ENCODE assay signal across 8 cellular contexts in the genomic region with DNA sequence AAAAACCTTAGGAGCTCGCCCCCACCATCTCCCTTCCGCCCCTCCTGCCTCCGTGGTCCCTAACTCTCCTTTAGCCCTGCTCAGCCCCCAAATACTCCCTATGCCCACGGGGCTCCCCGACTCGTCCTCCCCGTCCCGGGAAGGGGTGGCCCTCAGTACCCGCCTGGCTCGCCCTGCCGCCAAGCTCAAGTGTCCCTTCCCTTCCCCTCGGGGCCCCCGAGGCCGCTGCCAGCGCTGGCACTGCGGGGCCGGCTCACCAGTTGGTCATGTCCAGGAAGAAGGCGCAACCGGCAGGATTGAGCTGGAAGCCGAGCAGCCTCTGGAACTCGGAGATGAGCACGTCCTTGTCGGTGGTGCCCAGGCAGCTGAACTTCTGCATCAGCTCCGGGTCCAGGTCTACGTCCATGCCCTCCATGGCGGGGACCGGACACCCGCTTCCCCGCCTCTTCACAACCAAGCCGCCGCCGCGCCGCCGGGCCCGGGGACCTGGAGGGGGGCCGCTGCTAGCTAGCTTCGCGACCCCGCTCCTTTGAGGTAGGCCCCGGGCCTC. TPM values are rescaled to one million over a fixed set of nuclear protein-coding genes. Genes with fewer than 3 reads are reported as not detected.
DNase-seq lines count a peak whose midpoint lies in the region; ATAC-seq lines count a peak whose summit lies in the region.

No MANE protein-coding gene starts in this region.

- peak overlapping the region; percentile 93 for H3K27ac ChIP-seq in CD8-positive, alpha-beta memory T cell (ENCODE audit: low read depth, low read length)
- peak overlapping the region; percentile 91 for H3K27ac ChIP-seq in rectal smooth muscle tissue (ENCODE audit: low read depth, low read length)

- no peaks in the 10 kb centered on the region for H3K27me3 Mint-ChIP-seq in CD8-positive, alpha-beta memory T cell
- H3K27me3 Mint-ChIP-seq in activated naive CD8-positive, alpha-beta T cell = no peaks in the 10 kb centered on the region

- H3K4me1 Mint-ChIP-seq in CD8-positive, alpha-beta memory T cell = peaks cover 43 to 60% (median 60%) of the 10 kb centered on the region in 3 donors
- peaks cover 46% of the 10 kb centered on the region for H3K4me1 Mint-ChIP-seq in activated naive CD8-positive, alpha-beta T cell (ENCODE audit: low read depth)

- H3K36me3 ChIP-seq in CD8-positive, alpha-beta memory T cell (ENCODE audit: insufficient read depth, low read length) = no peaks in the 10 kb centered on the region
- H3K36me3 ChIP-seq in rectal smooth muscle tissue (ENCODE audit: control insufficient read depth, insufficient read depth, low read length) = no peaks in the 10 kb centered on the region

- POLR2A ChIA-PET in CD8-positive, alpha-beta memory T cell (lab: Charles Lee) = interaction anchor here (0.6 to 1.6 kb wide), 8 partner anchors 10 to 513 kb away, joined by 3 to 9 read pairs (median 4); no protein-coding TSS in a partner anchor

- peak overlapping the region; percentile 92 to 100 (median 98) for H3K27ac Mint-ChIP-seq in CD8-positive, alpha-beta memory T cell
- peak overlapping the region; percentile 93 for H3K27ac Mint-ChIP-seq in activated naive CD8-positive, alpha-beta T cell

- CTCF ChIA-PET in CD8-positive, alpha-beta memory T cell (lab: Charles Lee) = interaction anchor here (0.9 to 1.5 kb wide), 4 partner anchors 10 to 62 kb away, joined by 3 to 8 read pairs (median 5); no protein-coding TSS in a partner anchor

- no peaks in the 10 kb centered on the region for H3K9me3 Mint-ChIP-seq in CD8-positive, alpha-beta memory T cell
- H3K9me3 Mint-ChIP-seq in activated naive CD8-positive, alpha-beta T cell (ENCODE audit: low read depth) = no peaks in the 10 kb centered on the region

- H3K27me3 ChIP-seq in CD8-positive, alpha-beta memory T cell (ENCODE audit: insufficient read depth, low read length, poor library complexity, severe bottlenecking) = no peaks in the 10 kb centered on the region
- H3K27me3 ChIP-seq in rectal smooth muscle tissue (ENCODE audit: control insufficient read depth, insufficient read depth, low read length) = no peaks in the 10 kb centered on the region

- H3K4me1 ChIP-seq in CD8-positive, alpha-beta memory T cell (ENCODE audit: insufficient read depth, low read length) = peaks cover 23% of the 10 kb centered on the region
- peaks cover 4% of the 10 kb centered on the region for H3K4me1 ChIP-seq in rectal smooth muscle tissue (ENCODE audit: control insufficient read depth, insufficient read depth, low read length)

- no peak for DNase-seq in CD8-positive, alpha-beta memory T cell
- DNase-seq in left ventricle myocardium superior (peak; percentile 78), NCI-H128 (lab: John Stamatoyannopoulos, UW; ENCODE audit: unreplicated experiment) (no peak), SKM-1 treated with dmso at 0.1 percent for 144 hours (lab: John Stamatoyannopoulos, UW; ENCODE audit: unreplicated experiment) (no peak)

- H3K36me3 Mint-ChIP-seq in CD8-positive, alpha-beta memory T cell = peaks cover 0 to 14% (median 0%) of the 10 kb centered on the region in 3 donors
- H3K36me3 Mint-ChIP-seq in activated naive CD8-positive, alpha-beta T cell = peaks cover 3% of the 10 kb centered on the region

- no peaks in the 10 kb centered on the region for H3K9me3 ChIP-seq in CD8-positive, alpha-beta memory T cell (ENCODE audit: low read length)

- H3K4me3 Mint-ChIP-seq in CD8-positive, alpha-beta memory T cell = peak overlapping the region; percentile 94 to 100 (median 97)
- H3K4me3 Mint-ChIP-seq in activated naive CD8-positive, alpha-beta T cell = peak overlapping the region; percentile 95

- intact Hi-C loops in left ventricle myocardium superior (cut with micrococcal nuclease) = no loop called here

- peak; percentile 28 for ATAC-seq in GM19455 (IDR thresholded peaks at IDR 0.05; ENCODE audit: unreplicated experiment)
- ATAC-seq in HG03520 (IDR thresholded peaks at IDR 0.05; ENCODE audit: unreplicated experiment) = peak; percentile 35
- ATAC-seq in left ventricle myocardium superior = peak; percentile 66

- H3K9ac ChIP-seq in rectal smooth muscle tissue (ENCODE audit: low read length) = peak overlapping the region; percentile 99

- peak overlapping the region; percentile 84 for H3K4me3 ChIP-seq in CD8-positive, alpha-beta memory T cell (ENCODE audit: low read length)
- peak overlapping the region; percentile 98 for H3K4me3 ChIP-seq in rectal smooth muscle tissue (ENCODE audit: low read length)

RNA-seq across cellular contexts. Expression of gene ILRUN, which starts 0.3 kb away (rescaled TPM):
- 10 to 100 TPM; 53.3 to 61.9 TPM for total RNA-seq in CD8-positive, alpha-beta memory T cell
- polyA plus RNA-seq in CD8-positive, alpha-beta memory T cell = 18.8 TPM
- 148 TPM for total RNA-seq in left ventricle myocardium superior
